In genomic region chr13:53206455-53206854, GRCh38 we compare ENCODE assay signal across 9 cellular contexts.
DNase-seq lines count a peak whose midpoint lies in the region; ATAC-seq, FAIRE-seq and TF ChIP-seq lines count a peak whose summit lies in the region.
"Had no signal": no experiment of that assay in that cellular context is flagged by ENCODE, and none has a peak within 500 bp of the region (broad histone marks: within the 10 kb centered on the region; RNA-seq: fewer than 3 reads in every experiment).

No MANE protein-coding gene starts in this region.

- 3% methylated on average over 1 of the region's 1 CpG for WGBS in right lobe of liver (ENCODE audit: insufficient coverage, low coverage, low lambda C conversion rate, missing lambda C conversion rate)

- H3K4me1 ChIP-seq in HAP-1 (no peaks in the 10 kb centered on the region), right lobe of liver (no peaks in the 10 kb centered on the region)

- FAIRE-seq in D721Med (lab: Jason Lieb, UNC), result no peak

- intact Hi-C loops in right lobe of liver (cut with DNase I), result no loop called here

- H3K9me3 ChIP-seq in HAP-1 (no peaks in the 10 kb centered on the region), right lobe of liver (no peaks in the 10 kb centered on the region)

- H3K36me3 ChIP-seq in HAP-1 (replicated peaks) (no peaks in the 10 kb centered on the region), right lobe of liver (no peaks in the 10 kb centered on the region)

- H3K4me3 ChIP-seq in HAP-1 (no peak overlapping the region), right lobe of liver (no peak overlapping the region)

- no peak overlapping the region for H3K27ac ChIP-seq in right lobe of liver

- TF ChIP-seq POLR2A in right lobe of liver (IDR thresholded peaks at IDR 0.05), result no peak

- DNase-seq in D721Med (ENCODE audit: insufficient read length, low spot score) (no peak), HAP-1 (ENCODE audit: low spot score in 2 of 2) (peak; percentile 31 to 46), SW480 (ENCODE audit: low spot score) (peak; percentile 9), right lobe of liver (no peak), NOMO-1 treated with DMSO at 0.1 percent for 48 hours (lab: John Stamatoyannopoulos, UW; ENCODE audit: unreplicated experiment) (no peak)
- DNase-seq in activated CD4-positive, CD25-positive, alpha-beta regulatory T cell treated with anti-CD3 and anti-CD28 coated beads, Interleukin-2, amount 50 U/mL, for 72 hours, result no peak
- DNase-seq: hypothalamus, T1000 had no signal

- in situ Hi-C loops in HAP-1 (cut with MboI; ENCODE audit: low sequenced_read_pairs), result no loop called here

- H3K27me3 ChIP-seq in HAP-1 (ENCODE audit: low read depth) (no peaks in the 10 kb centered on the region), right lobe of liver (peaks cover 0 to 5% of the 10 kb centered on the region in 2 donors)

- ATAC-seq in right lobe of liver (no peak), HG03442 (IDR thresholded peaks at IDR 0.05; ENCODE audit: unreplicated experiment) (no peak)

- TF ChIP-seq CTCF in D721Med (IDR thresholded peaks at IDR 0.05; ENCODE audit: insufficient read depth, missing control alignments), result peak; percentile 60
- TF ChIP-seq CTCF in right lobe of liver (IDR thresholded peaks at IDR 0.05), result peak; percentile 18 to 36 (median 26)

Comparison
In these comparisons a context has a peak if more than half of its experiments do, and no peak if none do; other contexts are left out.
1. DNase-seq: peak in HAP-1 (2 of 2) and SW480 (single experiment); none in D721Med (single experiment), right lobe of liver (0 of 3), NOMO-1 treated with DMSO at 0.1 percent for 48 hours (single experiment) and activated CD4-positive, CD25-positive, alpha-beta regulatory T cell treated with anti-CD3 and anti-CD28 coated beads, Interleukin-2, amount 50 U/mL, for 72 hours (single experiment).